In genomic region chr6:89350281-89351037, GRCh38 we compare ENCODE assay signal across 8 cellular contexts. TPM values are rescaled to one million over a fixed set of nuclear protein-coding genes. Genes with fewer than 3 reads are reported as not detected.
DNase-seq lines count a peak whose midpoint lies in the region; ATAC-seq and TF ChIP-seq lines count a peak whose summit lies in the region.

No MANE protein-coding gene starts in this region.

- no peaks in the 10 kb centered on the region for H3K9me2 ChIP-seq in SK-N-SH

- H3K9me3 ChIP-seq in SK-N-SH (no peaks in the 10 kb centered on the region), fibroblast of lung (ENCODE audit: control insufficient read depth, insufficient read depth, low read depth, low read length) (no peaks in the 10 kb centered on the region), spleen (no peaks in the 10 kb centered on the region)

- WGBS in SK-N-SH (ENCODE audit: low lambda C conversion rate), result 77% methylated on average over 4 of the region's 4 CpGs
- 3 to 11% (median 5%) methylated on average over 4 of the region's 4 CpGs for WGBS in spleen, 5 donors

- H3F3A ChIP-seq in SK-N-SH (replicated peaks; ENCODE audit: insufficient read depth), result peaks cover 7% of the 10 kb centered on the region

- POLR2A ChIA-PET in SK-N-SH (lab: Yijun Ruan, JAX), result no interaction called here

- DNase-seq in SK-N-SH (no peak), SIG-M5 (lab: John Stamatoyannopoulos, UW) (peak; percentile 82), fibroblast of lung (ENCODE audit: low read depth in 2 of 2) (peak in 1 of 2 donors; percentile 65), spleen (no peak), NCI-H526 (lab: John Stamatoyannopoulos, UW) (no peak), NCI-H345 (lab: John Stamatoyannopoulos, UW) (no peak)

- H3K4me3 ChIP-seq in SK-N-SH (ENCODE audit: low read depth in 2 of 2, low read length in 1 of 2) (peak overlapping the region; percentile 8 to 89; a peak in 2 of 4 replicates), fibroblast of lung (replicated peaks in 1 of 4; ENCODE audit: control extremely low read depth in 1 of 4, insufficient read depth in 1 of 4, low read depth in 3 of 4, low read length in 4 of 4) (peak overlapping the region in 3 of 4 experiments; percentile 17 to 78 (median 33)), spleen (peak overlapping the region; percentile 27 to 77 (median 66))

- TF ChIP-seq CTCF in SK-N-SH (IDR thresholded peaks at IDR 0.05) (no peak), fibroblast of lung (conservative IDR thresholded peaks at IDR 0.05 in 1 of 2, IDR thresholded peaks at IDR 0.05 in 1 of 2; ENCODE audit: low read depth in 1 of 2, low read length in 2 of 2) (no peak), spleen (IDR thresholded peaks at IDR 0.05 in 8 of 11, conservative IDR thresholded peaks at IDR 0.05 in 3 of 11) (no peak)

- H3K36me3 ChIP-seq in SK-N-SH (replicated peaks in 1 of 2; ENCODE audit: control insufficient read depth in 1 of 2, insufficient read depth in 2 of 2, low read length in 1 of 2) (no peaks in the 10 kb centered on the region), fibroblast of lung (ENCODE audit: control insufficient read depth, insufficient read depth, low read length) (no peaks in the 10 kb centered on the region), spleen (no peaks in the 10 kb centered on the region)

- peaks cover 51% of the 10 kb centered on the region for H4K20me1 ChIP-seq in SK-N-SH (ENCODE audit: insufficient read depth)
- H4K20me1 ChIP-seq in fibroblast of lung (ENCODE audit: control insufficient read depth, extremely low read depth, insufficient read depth, low read length), result no peaks in the 10 kb centered on the region

- H3K79me2 ChIP-seq in SK-N-SH (ENCODE audit: insufficient read depth) (peaks cover 76% of the 10 kb centered on the region), fibroblast of lung (ENCODE audit: control insufficient read depth, insufficient read depth, low read length) (peaks cover 63% of the 10 kb centered on the region)

- H3K27ac ChIP-seq in SK-N-SH (ENCODE audit: low read depth in 2 of 2, low read length in 1 of 2), result peak overlapping the region in 1 of 2 experiments; percentile 22; a peak in 2 of 4 replicates
- H3K27ac ChIP-seq in fibroblast of lung (ENCODE audit: insufficient read depth, low read length), result no peak overlapping the region
- peak overlapping the region; percentile 97 to 100 (median 100) for H3K27ac ChIP-seq in spleen

- H3K4me2 ChIP-seq in SK-N-SH, result peak overlapping the region; percentile 77
- H3K4me2 ChIP-seq in fibroblast of lung (ENCODE audit: extremely low read depth, insufficient read depth, low read length), result peak overlapping the region; percentile 60

- TF ChIP-seq EP300 in SK-N-SH (IDR thresholded peaks at IDR 0.05; ENCODE audit: borderline replicate concordance in 1 of 2, low read depth in 1 of 2, low read length in 1 of 2), result no peak

- intact Hi-C loops in spleen (cut with DNase I; ENCODE audit: low total_unique reads), result no loop called here

- no peak for ATAC-seq in SK-N-SH treated with all-trans-retinoic acid at 6 μM for 48 hours
- peak; percentile 36 for ATAC-seq in HG02885 (IDR thresholded peaks at IDR 0.05; ENCODE audit: poor library complexity, unreplicated experiment)

- H3K27me3 ChIP-seq in SK-N-SH (ENCODE audit: insufficient read depth) (no peaks in the 10 kb centered on the region), fibroblast of lung (ENCODE audit: control insufficient read depth, insufficient read depth, low read length) (no peaks in the 10 kb centered on the region), spleen (replicated peaks in 1 of 7) (no peaks in the 10 kb centered on the region)

- TF ChIP-seq POLR2A in spleen (IDR thresholded peaks at IDR 0.05), result peak in 1 of 3 donors; percentile 26

- H3K4me1 ChIP-seq in SK-N-SH (ENCODE audit: control insufficient read depth in 1 of 2, insufficient read depth in 2 of 2, low read depth in 1 of 2, low read length in 1 of 2), result peaks cover 19 to 26% of the 10 kb centered on the region in 2 experiments
- H3K4me1 ChIP-seq in fibroblast of lung (ENCODE audit: control insufficient read depth, extremely low read depth, insufficient read depth, low read length), result no peaks in the 10 kb centered on the region
- peaks cover 31 to 92% (median 66%) of the 10 kb centered on the region in 6 donors for H3K4me1 ChIP-seq in spleen

- no peak for TF ChIP-seq RAD21 in SK-N-SH (IDR thresholded peaks at IDR 0.05; ENCODE audit: low read length)

- 0 out of 2 replicates have a peak overlapping the region, but pooled peaks have one; percentile 1 for H3K9ac ChIP-seq in SK-N-SH
- H3K9ac ChIP-seq in fibroblast of lung (ENCODE audit: insufficient read depth, low read length), result no peak overlapping the region

- no peak overlapping the region for H2AFZ ChIP-seq in SK-N-SH (ENCODE audit: low read depth)
- H2AFZ ChIP-seq in fibroblast of lung (ENCODE audit: low read length), result no peak overlapping the region

- CTCF ChIA-PET in SK-N-SH (lab: Yijun Ruan, JAX), result interaction anchor here (0.7 to 4.5 kb wide), 5 partner anchors 16 to 368 kb away, joined by 3 to 34 read pairs (median 4); no protein-coding TSS in a partner anchor

TF ChIP-seq in SK-N-SH, 30 proteins besides CTCF, POLR2A, EP300 and RAD21:
- TF ChIP-seq JUND (IDR thresholded peaks at IDR 0.05), result no peak
- TF ChIP-seq EZH2phosphoT487 (IDR thresholded peaks at IDR 0.05; ENCODE audit: borderline replicate concordance, low read depth), result no peak
- TF ChIP-seq FOXM1 (IDR thresholded peaks at IDR 0.05; ENCODE audit: low read depth), result no peak
- no peak for TF ChIP-seq POLR2AphosphoS5 (IDR thresholded peaks at IDR 0.05; ENCODE audit: low read depth, low read length)
- no peak for TF ChIP-seq USF1 (IDR thresholded peaks at IDR 0.05; ENCODE audit: borderline replicate concordance, low read depth)

TF ChIP-seq in SK-N-SH treated with all-trans-retinoic acid at 6 μM for 48 hours, 23 proteins besides CTCF, POLR2A, EP300 and RAD21:
- TF ChIP-seq ZNF70 (CRISPR knock-in tag; IDR thresholded peaks at IDR 0.05) (no peak), ESRRG (CRISPR knock-in tag; IDR thresholded peaks at IDR 0.05) (no peak), TCF4 (CRISPR knock-in tag; IDR thresholded peaks at IDR 0.05; ENCODE audit: borderline replicate concordance) (no peak), TSHZ2 (CRISPR knock-in tag; IDR thresholded peaks at IDR 0.05) (no peak), OSR1 (CRISPR knock-in tag; IDR thresholded peaks at IDR 0.05) (no peak), BACH2 (CRISPR knock-in tag; IDR thresholded peaks at IDR 0.05; ENCODE audit: borderline replicate concordance) (no peak), ZFP3 (CRISPR knock-in tag; IDR thresholded peaks at IDR 0.05) (no peak), GLIS3 (CRISPR knock-in tag; IDR thresholded peaks at IDR 0.05) (no peak)

RNA-seq across cellular contexts. Expression of gene UBE2J1, which starts 2.1 kb away (rescaled TPM):
- polyA plus RNA-seq in SK-N-SH (2012; rRNA removed) (11.3 and 16.2 TPM in 2 replicates), fibroblast of lung (45.1 and 53.6 TPM in 2 replicates), spleen (10 to 100 TPM; 48.3 to 62.3 (median 49.2) TPM)
- polyA plus RNA-seq in SK-N-SH (2012; cell fraction: cytosol; rRNA removed), result 17.5 and 20.7 TPM in 2 replicates
- 7.6 and 10.7 TPM in 2 replicates for polyA plus RNA-seq in SK-N-SH (2012; cell fraction: nucleus; rRNA removed)
- total RNA-seq in fibroblast of lung (22.6 and 27.6 TPM in 2 replicates), spleen (100 to 1,000 TPM in 1 of 7 donors, 10 to 100 TPM in 6; 69.7 to 115 (median 72.9) TPM)
- polyA plus RNA-seq in fibroblast of lung (2012), result 30.7 and 35.1 TPM in 2 replicates
- polyA minus RNA-seq in fibroblast of lung (ENCODE audit: low replicate concordance), result 7.5 and 8.2 TPM in 2 replicates

RNA-seq across cellular contexts. Expression of gene GABRR2, which starts 35.4 kb away (rescaled TPM):
- polyA plus RNA-seq in SK-N-SH (2012; rRNA removed) (0.08 and 0.18 TPM in 2 replicates), fibroblast of lung (0.05 TPM in 2 replicates), spleen (under 1 TPM; 0.32 to 0.48 (median 0.33) TPM)
- 0.01 and 0.03 TPM in 2 replicates for polyA plus RNA-seq in SK-N-SH (2012; cell fraction: cytosol; rRNA removed)
- 1.4 and 1.6 TPM in 2 replicates for polyA plus RNA-seq in SK-N-SH (2012; cell fraction: nucleus; rRNA removed)
- total RNA-seq in fibroblast of lung (0.17 and 0.26 TPM in 2 replicates), spleen (10 to 100 TPM in 1 of 7 donors, 1 to 10 TPM in 6; 1.7 to 13.0 (median 4.9) TPM)
- polyA plus RNA-seq in fibroblast of lung (2012), result 0.07 TPM in 1 of 2 replicates, not detected in the other
- not detected in 2 replicates for polyA minus RNA-seq in fibroblast of lung (ENCODE audit: low replicate concordance)
